1 cellular context compared by ENCODE assay signal in the genomic region with DNA sequence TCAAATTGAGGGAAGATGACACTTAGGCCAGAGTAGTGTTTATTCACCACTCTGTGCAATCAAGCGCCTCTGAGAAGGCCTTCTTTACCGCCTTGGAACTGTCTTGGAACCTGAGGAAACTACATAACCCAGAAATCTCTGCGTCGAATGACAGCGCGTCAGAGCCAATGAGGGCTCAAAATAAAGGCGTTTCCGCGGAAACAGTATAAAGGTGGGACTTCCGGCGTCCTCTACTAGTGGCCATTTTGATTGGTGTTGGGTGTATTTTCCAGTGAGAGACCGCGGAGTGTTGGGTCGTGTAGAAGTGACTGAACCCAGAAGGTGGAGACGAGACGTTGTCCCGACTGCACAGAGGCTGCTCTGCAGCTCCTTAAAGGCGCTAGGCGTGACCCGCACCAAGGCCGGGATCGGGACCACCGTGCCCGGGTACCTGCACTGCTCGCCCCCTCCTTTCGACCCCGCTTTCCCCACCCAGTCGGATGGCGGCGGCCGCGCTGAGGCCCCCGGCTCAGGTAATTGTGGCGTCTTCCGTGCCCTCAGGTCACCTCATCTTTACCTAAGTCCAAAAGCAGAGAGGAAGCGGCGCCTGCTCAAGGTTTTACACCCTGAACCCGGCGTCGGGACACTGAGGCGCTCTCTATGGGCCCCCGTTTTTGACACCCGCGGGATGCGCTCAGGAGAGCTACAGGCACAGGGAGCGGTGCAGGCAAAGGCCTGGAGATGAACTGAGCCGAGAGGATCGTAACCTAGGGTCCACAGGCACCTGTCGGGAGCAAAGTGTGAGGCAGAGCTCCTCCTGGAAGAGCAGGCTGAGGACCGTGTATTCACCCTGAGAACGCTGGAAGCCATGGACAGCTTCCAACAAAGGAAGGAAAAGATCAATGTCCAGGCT.
TF ChIP-seq lines count a peak whose summit lies in the region.

ZNF776 (plus strand) TSS at position 236 of the 892 bp plus-strand sequence; CDS start at position 480, 244 bp downstream.

TF ChIP-seq in A549, 52 proteins besides CTCF, POLR2A, EP300 and RAD21 (continued from another document):
- TF ChIP-seq SMC3 (IDR thresholded peaks at IDR 0.05) (no peak), POLR2AphosphoS2 (conservative IDR thresholded peaks at IDR 0.05; ENCODE audit: low read length) (no peak), FOXS1 (CRISPR knock-in tag; IDR thresholded peaks at IDR 0.05) (no peak), CHD2 (IDR thresholded peaks at IDR 0.05; ENCODE audit: low read length, partially characterized antibody) (no peak), RFX5 (IDR thresholded peaks at IDR 0.05) (no peak), ESRRA (IDR thresholded peaks at IDR 0.05; ENCODE audit: borderline replicate concordance, low read length) (no peak), TP53 (CRISPR knock-in tag; IDR thresholded peaks at IDR 0.05) (no peak), NPAS2 (CRISPR knock-in tag; IDR thresholded peaks at IDR 0.05; ENCODE audit: borderline replicate concordance) (no peak), MAFK (IDR thresholded peaks at IDR 0.05; ENCODE audit: partially characterized antibody) (no peak), PHF8 (IDR thresholded peaks at IDR 0.05; ENCODE audit: borderline replicate concordance, low read depth) (peak; percentile 66; the same call in 1 of the 2 replicates), FOSL2 (IDR thresholded peaks at IDR 0.05) (no peak), FOSL2 (CRISPR knock-in tag; IDR thresholded peaks at IDR 0.05) (no peak), CBX2 (IDR thresholded peaks at IDR 0.05; ENCODE audit: borderline replicate concordance, low read depth) (no peak), CHD4 (IDR thresholded peaks at IDR 0.05; ENCODE audit: borderline replicate concordance) (no peak), CBX8 (IDR thresholded peaks at IDR 0.05) (no peak), BHLHE40 (IDR thresholded peaks at IDR 0.05; ENCODE audit: low read depth, low read length) (no peak), HOXB5 (CRISPR knock-in tag; IDR thresholded peaks at IDR 0.05) (no peak), HES2 (IDR thresholded peaks at IDR 0.05) (no peak), KDM1A (IDR thresholded peaks at IDR 0.05; ENCODE audit: low read depth) (no peak), MAZ (IDR thresholded peaks at IDR 0.05; ENCODE audit: borderline replicate concordance, low read depth, low read length) (no peak), ZNF302 (CRISPR knock-in tag; IDR thresholded peaks at IDR 0.05) (no peak), JUNB (IDR thresholded peaks at IDR 0.05) (no peak), JUN (IDR thresholded peaks at IDR 0.05) (peak in 1 of 2 experiments; percentile 74; a peak in 2 of 5 replicates), GATA3 (IDR thresholded peaks at IDR 0.05; ENCODE audit: borderline replicate concordance) (no peak), BCL3 (IDR thresholded peaks at IDR 0.05) (0 out of 3 replicates have a peak, but pooled peaks have one; percentile 49), ZFP36 (IDR thresholded peaks at IDR 0.05; ENCODE audit: borderline replicate concordance, partially characterized antibody) (no peak), NR3C1 (IDR thresholded peaks at IDR 0.05) (no peak)
- TF ChIP-seq, protein P1, sequence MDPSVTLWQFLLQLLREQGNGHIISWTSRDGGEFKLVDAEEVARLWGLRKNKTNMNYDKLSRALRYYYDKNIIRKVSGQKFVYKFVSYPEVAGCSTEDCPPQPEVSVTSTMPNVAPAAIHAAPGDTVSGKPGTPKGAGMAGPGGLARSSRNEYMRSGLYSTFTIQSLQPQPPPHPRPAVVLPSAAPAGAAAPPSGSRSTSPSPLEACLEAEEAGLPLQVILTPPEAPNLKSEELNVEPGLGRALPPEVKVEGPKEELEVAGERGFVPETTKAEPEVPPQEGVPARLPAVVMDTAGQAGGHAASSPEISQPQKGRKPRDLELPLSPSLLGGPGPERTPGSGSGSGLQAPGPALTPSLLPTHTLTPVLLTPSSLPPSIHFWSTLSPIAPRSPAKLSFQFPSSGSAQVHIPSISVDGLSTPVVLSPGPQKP (IDR thresholded peaks at IDR 0.05; ENCODE audit: low read depth, low read length): no peak
- TF ChIP-seq, protein P2, sequence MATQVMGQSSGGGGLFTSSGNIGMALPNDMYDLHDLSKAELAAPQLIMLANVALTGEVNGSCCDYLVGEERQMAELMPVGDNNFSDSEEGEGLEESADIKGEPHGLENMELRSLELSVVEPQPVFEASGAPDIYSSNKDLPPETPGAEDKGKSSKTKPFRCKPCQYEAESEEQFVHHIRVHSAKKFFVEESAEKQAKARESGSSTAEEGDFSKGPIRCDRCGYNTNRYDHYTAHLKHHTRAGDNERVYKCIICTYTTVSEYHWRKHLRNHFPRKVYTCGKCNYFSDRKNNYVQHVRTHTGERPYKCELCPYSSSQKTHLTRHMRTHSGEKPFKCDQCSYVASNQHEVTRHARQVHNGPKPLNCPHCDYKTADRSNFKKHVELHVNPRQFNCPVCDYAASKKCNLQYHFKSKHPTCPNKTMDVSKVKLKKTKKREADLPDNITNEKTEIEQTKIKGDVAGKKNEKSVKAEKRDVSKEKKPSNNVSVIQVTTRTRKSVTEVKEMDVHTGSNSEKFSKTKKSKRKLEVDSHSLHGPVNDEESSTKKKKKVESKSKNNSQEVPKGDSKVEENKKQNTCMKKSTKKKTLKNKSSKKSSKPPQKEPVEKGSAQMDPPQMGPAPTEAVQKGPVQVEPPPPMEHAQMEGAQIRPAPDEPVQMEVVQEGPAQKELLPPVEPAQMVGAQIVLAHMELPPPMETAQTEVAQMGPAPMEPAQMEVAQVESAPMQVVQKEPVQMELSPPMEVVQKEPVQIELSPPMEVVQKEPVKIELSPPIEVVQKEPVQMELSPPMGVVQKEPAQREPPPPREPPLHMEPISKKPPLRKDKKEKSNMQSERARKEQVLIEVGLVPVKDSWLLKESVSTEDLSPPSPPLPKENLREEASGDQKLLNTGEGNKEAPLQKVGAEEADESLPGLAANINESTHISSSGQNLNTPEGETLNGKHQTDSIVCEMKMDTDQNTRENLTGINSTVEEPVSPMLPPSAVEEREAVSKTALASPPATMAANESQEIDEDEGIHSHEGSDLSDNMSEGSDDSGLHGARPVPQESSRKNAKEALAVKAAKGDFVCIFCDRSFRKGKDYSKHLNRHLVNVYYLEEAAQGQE (IDR thresholded peaks at IDR 0.05): no peak
- TF ChIP-seq, protein P3, sequence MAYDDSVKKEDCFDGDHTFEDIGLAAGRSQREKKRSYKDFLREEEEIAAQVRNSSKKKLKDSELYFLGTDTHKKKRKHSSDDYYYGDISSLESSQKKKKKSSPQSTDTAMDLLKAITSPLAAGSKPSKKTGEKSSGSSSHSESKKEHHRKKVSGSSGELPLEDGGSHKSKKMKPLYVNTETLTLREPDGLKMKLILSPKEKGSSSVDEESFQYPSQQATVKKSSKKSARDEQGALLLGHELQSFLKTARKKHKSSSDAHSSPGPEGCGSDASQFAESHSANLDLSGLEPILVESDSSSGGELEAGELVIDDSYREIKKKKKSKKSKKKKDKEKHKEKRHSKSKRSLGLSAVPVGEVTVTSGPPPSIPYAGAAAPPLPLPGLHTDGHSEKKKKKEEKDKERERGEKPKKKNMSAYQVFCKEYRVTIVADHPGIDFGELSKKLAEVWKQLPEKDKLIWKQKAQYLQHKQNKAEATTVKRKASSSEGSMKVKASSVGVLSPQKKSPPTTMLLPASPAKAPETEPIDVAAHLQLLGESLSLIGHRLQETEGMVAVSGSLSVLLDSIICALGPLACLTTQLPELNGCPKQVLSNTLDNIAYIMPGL (CRISPR knock-in tag; IDR thresholded peaks at IDR 0.05; ENCODE audit: borderline replicate concordance): no peak
- TF ChIP-seq, protein P4, sequence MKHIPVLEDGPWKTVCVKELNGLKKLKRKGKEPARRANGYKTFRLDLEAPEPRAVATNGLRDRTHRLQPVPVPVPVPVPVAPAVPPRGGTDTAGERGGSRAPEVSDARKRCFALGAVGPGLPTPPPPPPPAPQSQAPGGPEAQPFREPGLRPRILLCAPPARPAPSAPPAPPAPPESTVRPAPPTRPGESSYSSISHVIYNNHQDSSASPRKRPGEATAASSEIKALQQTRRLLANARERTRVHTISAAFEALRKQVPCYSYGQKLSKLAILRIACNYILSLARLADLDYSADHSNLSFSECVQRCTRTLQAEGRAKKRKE (CRISPR knock-in tag; IDR thresholded peaks at IDR 0.05; ENCODE audit: low read depth): no peak
